ENCODE assay signal across 2 cellular contexts in genomic region chr21:31728952-31729351, GRCh38.
TF ChIP-seq lines count a peak whose summit lies in the region.

No MANE protein-coding gene starts in this region.

TF ChIP-seq in IMR-90, 13 proteins besides CTCF, POLR2A, EP300 and RAD21:
- no peak for TF ChIP-seq RCOR1 (IDR thresholded peaks at IDR 0.05; ENCODE audit: insufficient replicate concordance, low read length)
- no peak for TF ChIP-seq MXI1 (IDR thresholded peaks at IDR 0.05; ENCODE audit: borderline replicate concordance, low read depth, low read length)
- TF ChIP-seq CEBPB (IDR thresholded peaks at IDR 0.05; ENCODE audit: low read depth, low read length) = no peak
- TF ChIP-seq ELK1 (IDR thresholded peaks at IDR 0.05; ENCODE audit: borderline replicate concordance, low read depth, low read length) = no peak
- TF ChIP-seq MAFK (IDR thresholded peaks at IDR 0.05; ENCODE audit: low read depth, low read length) = no peak
- TF ChIP-seq FOS (IDR thresholded peaks at IDR 0.05; ENCODE audit: low read depth, low read length) = no peak
- TF ChIP-seq CHD1 (IDR thresholded peaks at IDR 0.05; ENCODE audit: low read depth, low read length) = no peak
- no peak for TF ChIP-seq SMC3 (IDR thresholded peaks at IDR 0.05; ENCODE audit: low read depth, low read length)
- TF ChIP-seq BHLHE40 (IDR thresholded peaks at IDR 0.05; ENCODE audit: low read depth, low read length) = no peak
- TF ChIP-seq RFX5 (IDR thresholded peaks at IDR 0.05; ENCODE audit: low read depth, low read length) = no peak
- TF ChIP-seq, protein P1, sequence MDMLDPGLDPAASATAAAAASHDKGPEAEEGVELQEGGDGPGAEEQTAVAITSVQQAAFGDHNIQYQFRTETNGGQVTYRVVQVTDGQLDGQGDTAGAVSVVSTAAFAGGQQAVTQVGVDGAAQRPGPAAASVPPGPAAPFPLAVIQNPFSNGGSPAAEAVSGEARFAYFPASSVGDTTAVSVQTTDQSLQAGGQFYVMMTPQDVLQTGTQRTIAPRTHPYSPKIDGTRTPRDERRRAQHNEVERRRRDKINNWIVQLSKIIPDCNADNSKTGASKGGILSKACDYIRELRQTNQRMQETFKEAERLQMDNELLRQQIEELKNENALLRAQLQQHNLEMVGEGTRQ (IDR thresholded peaks at IDR 0.05; ENCODE audit: low read depth, low read length) = no peak
- no peak for TF ChIP-seq MAZ (IDR thresholded peaks at IDR 0.05; ENCODE audit: borderline replicate concordance, low read depth, low read length)
- no peak for TF ChIP-seq NFE2L2 (IDR thresholded peaks at IDR 0.05; ENCODE audit: low read depth, low read length)

TF ChIP-seq in GM12878, 131 proteins besides CTCF, POLR2A, EP300 and RAD21:
- no peak for TF ChIP-seq EGR1 (IDR thresholded peaks at IDR 0.05; ENCODE audit: borderline replicate concordance in 1 of 2, low read depth in 2 of 2, low read length in 2 of 2)
